In the genomic region with DNA sequence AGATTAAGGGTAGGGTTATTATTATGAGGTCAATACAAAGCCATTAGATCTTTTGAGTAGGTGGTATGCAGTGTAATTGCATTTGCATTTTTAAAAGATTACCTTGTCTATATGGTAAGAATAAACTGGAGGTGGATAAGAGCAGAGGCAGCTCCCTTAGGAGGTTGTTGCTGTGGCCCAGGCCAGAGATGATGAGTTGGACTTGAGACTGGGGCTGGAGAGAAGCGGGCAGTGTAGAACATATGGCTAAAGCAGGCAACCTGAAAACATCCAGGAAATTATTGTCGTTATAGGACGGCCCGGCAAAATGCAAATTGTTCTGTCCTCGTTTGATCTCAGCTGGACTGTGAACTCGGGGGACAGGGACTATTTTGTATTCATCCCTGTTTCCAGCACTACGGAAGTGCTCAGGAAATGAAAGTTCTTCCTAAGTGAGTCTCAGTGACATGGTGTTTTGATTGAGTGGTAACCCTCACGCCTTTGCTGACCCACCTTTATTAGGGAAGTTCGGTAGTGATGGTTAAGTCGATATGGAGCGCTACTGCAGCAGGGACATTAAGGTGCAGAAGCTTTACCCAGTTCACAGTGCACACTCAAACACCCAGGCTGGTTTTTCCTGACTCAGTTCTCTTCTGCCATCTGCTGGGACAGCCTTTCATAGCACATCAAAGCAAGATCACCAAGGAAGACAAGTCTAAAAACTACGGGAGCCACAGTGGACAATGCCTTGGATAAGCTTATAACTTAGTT, we compare ENCODE assay signal across 8 cellular contexts. TPM values are rescaled to one million over a fixed set of nuclear protein-coding genes. Genes with fewer than 3 reads are reported as not detected.
DNase-seq lines count a peak whose midpoint lies in the region; ATAC-seq and TF ChIP-seq lines count a peak whose summit lies in the region.

No MANE protein-coding gene starts in this region.

- H3K9me3 ChIP-seq in AG04450 (ENCODE audit: control insufficient read depth, insufficient read depth, low read length): no peaks in the 10 kb centered on the region
- no peaks in the 10 kb centered on the region for H3K9me3 ChIP-seq in WERI-Rb-1 (ENCODE audit: severe bottlenecking)

- H3K27me3 ChIP-seq in AG04450 (ENCODE audit: control insufficient read depth, insufficient read depth, low read length): peaks cover 8% of the 10 kb centered on the region
- H3K27me3 ChIP-seq in WERI-Rb-1 (ENCODE audit: insufficient read depth, low read depth, severe bottlenecking): no peaks in the 10 kb centered on the region

- peak; percentile 38 for DNase-seq in AG04450 (ENCODE audit: low read depth, low spot score)
- DNase-seq in NCI-H2171 treated with DMSO at 0.1 percent for 48 hours (lab: John Stamatoyannopoulos, UW): peak; percentile 78
- DNase-seq in WERI-Rb-1: peak; percentile 78
- peak; percentile 21 for DNase-seq in effector CD4-positive, alpha-beta T cell
- DNase-seq in medulla oblongata (ENCODE audit: extremely low spot score): peak; percentile 88
- peak; percentile 18 for DNase-seq in stimulated activated naive CD4-positive, alpha-beta T cell treated with Interleukin-2 at 50 U/mL for 16 hours (lab: John Stamatoyannopoulos, UW)

- POLR2A ChIA-PET in AG04450 (lab: Yijun Ruan, JAX): interaction anchor here (0.7 to 1.2 kb wide), 2 partner anchors 95 to 118 kb away, joined by 3 read pairs; a partner anchor contains a TSS

- TF ChIP-seq POLR2A in GM18505 (IDR thresholded peaks at IDR 0.05; ENCODE audit: borderline replicate concordance, extremely low read depth, insufficient read depth, insufficient read length): no peak

- ATAC-seq in GM18505 (IDR thresholded peaks at IDR 0.05; ENCODE audit: unreplicated experiment): peak; percentile 55
- ATAC-seq in HG03066 (IDR thresholded peaks at IDR 0.05; ENCODE audit: low read depth, unreplicated experiment): peak; percentile 60

- H3K27ac ChIP-seq in AG04450 (ENCODE audit: low read depth, low read length) (no peak overlapping the region), WERI-Rb-1 (no peak overlapping the region)

- peak; percentile 84 for TF ChIP-seq CTCF in AG04450 (IDR thresholded peaks at IDR 0.05; ENCODE audit: low read depth, low read length)
- TF ChIP-seq CTCF in WERI-Rb-1 (IDR thresholded peaks at IDR 0.05; ENCODE audit: low read depth, low read length): peak; percentile 80

- no peaks in the 10 kb centered on the region for H3K36me3 ChIP-seq in WERI-Rb-1

- H3K4me3 ChIP-seq in AG04450 (ENCODE audit: low read depth, low read length): no peak overlapping the region
- no peak overlapping the region for H3K4me3 ChIP-seq in WERI-Rb-1 (ENCODE audit: low read depth, low read length)

- CTCF ChIA-PET in AG04450 (lab: Charles Lee): interaction anchor here (0.8 to 5.9 kb wide), 21 partner anchors 9 to 223 kb away, joined by 3 to 157 read pairs (median 5); a partner anchor contains a TSS

RNA-seq across cellular contexts. Expression of a gene that starts 27.2 kb away (rescaled TPM):
- polyA plus RNA-seq in AG04450 (2011; rRNA removed): 12.3 and 12.9 TPM in 2 replicates
- polyA minus RNA-seq in AG04450 (2011; rRNA and poly(A)+ RNA removed): 11.1 and 12.2 TPM in 2 replicates

RNA-seq across cellular contexts. Expression of a gene that starts 50.5 kb away (rescaled TPM):
- polyA plus RNA-seq in AG04450 (2011; rRNA removed): not detected in 2 replicates
- not detected in 2 replicates for polyA minus RNA-seq in AG04450 (2011; rRNA and poly(A)+ RNA removed)

RNA-seq across cellular contexts. Expression of a gene that starts 55.2 kb away (rescaled TPM):
- polyA plus RNA-seq in AG04450 (2011; rRNA removed): 61.0 and 77.5 TPM in 2 replicates
- polyA minus RNA-seq in AG04450 (2011; rRNA and poly(A)+ RNA removed): 68.0 and 72.2 TPM in 2 replicates

Comparison
In these comparisons a context has a peak if more than half of its experiments do, and no peak if none do; other contexts are left out.
1. DNase-seq: peak in every context shown above with its lines; median percentile 88 in medulla oblongata; 78 in NCI-H2171 treated with DMSO at 0.1 percent for 48 hours; 78 in WERI-Rb-1; 38 in AG04450; 21 in effector CD4-positive, alpha-beta T cell; 18 in stimulated activated naive CD4-positive, alpha-beta T cell treated with Interleukin-2 at 50 U/mL for 16 hours.